ENCODE assay signal across 11 cellular contexts in the genomic region with DNA sequence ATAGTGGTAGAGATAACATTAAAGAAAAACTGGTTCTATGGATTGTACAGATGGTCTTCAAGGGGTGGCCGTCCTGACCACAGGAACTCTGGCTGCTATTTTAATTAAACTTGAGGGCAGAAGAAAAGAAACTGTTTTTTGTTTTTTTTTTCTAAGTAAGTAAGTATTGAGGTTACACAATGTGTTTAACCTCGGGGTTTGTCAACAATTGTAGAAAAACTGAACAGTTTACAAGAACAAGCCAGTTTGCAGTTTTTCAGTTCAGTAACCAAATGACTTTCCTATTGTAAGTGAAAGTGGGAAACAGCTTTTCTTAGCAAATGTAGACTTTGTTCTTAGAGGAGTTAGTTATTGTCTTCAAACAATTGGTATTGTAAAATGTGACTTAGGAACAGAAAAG.
DNase-seq lines count a peak whose midpoint lies in the region; ATAC-seq and TF ChIP-seq lines count a peak whose summit lies in the region.
"Had no signal": no experiment of that assay in that cellular context is flagged by ENCODE, and none has a peak within 500 bp of the region (broad histone marks: within the 10 kb centered on the region; RNA-seq: fewer than 3 reads in every experiment).

No MANE protein-coding gene starts in this region.

- peak; percentile 3 for DNase-seq in GM03348 (ENCODE audit: low spot score)
- DNase-seq in fibroblast of pulmonary artery (ENCODE audit: low read depth) = peak; percentile 35
- DNase-seq in NCI-H1048 (lab: John Stamatoyannopoulos, UW) = no peak
- DNase-seq in middle frontal gyrus (ENCODE audit: extremely low spot score, low spot score) = no peak
- DNase-seq in activated effector memory CD4-positive, alpha-beta T cell treated with Interleukin-2 at 50 U/mL for 16 hours = no peak
- DNase-seq in NCI-H446 (lab: John Stamatoyannopoulos, UW) = no peak
- DNase-seq: activated effector memory CD4-positive, alpha-beta T cell treated with anti-CD3 and anti-CD28 coated beads, Interleukin-2, amount 50 U/mL, for 16 hours; effector CD8-positive, alpha-beta T cell; posterior cingulate gyrus had no signal

- H3K4me3 ChIP-seq in fibroblast of pulmonary artery (replicated peaks; ENCODE audit: low read depth, low read length) = no peak overlapping the region

- ATAC-seq in GM21360 (IDR thresholded peaks at IDR 0.05; ENCODE audit: unreplicated experiment) = peak; percentile 37
- peak; percentile 42 for ATAC-seq in HG03378 (IDR thresholded peaks at IDR 0.05; ENCODE audit: unreplicated experiment)

- no peak for TF ChIP-seq CTCF in fibroblast of pulmonary artery (IDR thresholded peaks at IDR 0.05; ENCODE audit: low read length, missing control alignments)

Comparison
In these comparisons a context has a peak if more than half of its experiments do, and no peak if none do; other contexts are left out.
1. DNase-seq: peak in GM03348 (single experiment) and fibroblast of pulmonary artery (single experiment); none in NCI-H1048 (single experiment), middle frontal gyrus (single experiment), activated effector memory CD4-positive, alpha-beta T cell treated with Interleukin-2 at 50 U/mL for 16 hours (single experiment) and NCI-H446 (0 of 2).